8 cellular contexts compared by ENCODE assay signal in genomic region chr5:172798422-172799215, GRCh38. TPM values are rescaled to one million over a fixed set of nuclear protein-coding genes. Genes with fewer than 3 reads are reported as not detected.
DNase-seq lines count a peak whose midpoint lies in the region; ATAC-seq, FAIRE-seq and TF ChIP-seq lines count a peak whose summit lies in the region.

No MANE protein-coding gene starts in this region.

- H3K27ac ChIP-seq in BLaER1 (peak overlapping the region; percentile 83; the same call in 1 of the 2 replicates), endodermal cell (ENCODE audit: low read depth, low read length) (no peak overlapping the region), pancreas (peak overlapping the region in 2 of 4 donors; percentile 19 to 46)

- no peaks in the 10 kb centered on the region for H3K36me3 Mint-ChIP-seq in endodermal cell (ENCODE audit: low read depth)

- no peak overlapping the region for H3K27ac Mint-ChIP-seq in endodermal cell

- H3K4me1 Mint-ChIP-seq in endodermal cell: no peaks in the 10 kb centered on the region

- peak; percentile 90 for DNase-seq in NOMO-1 treated with dmso at 0.1 percent for 144 hours (lab: John Stamatoyannopoulos, UW; ENCODE audit: unreplicated experiment)
- DNase-seq in endodermal cell: peak; percentile 36
- no peak for DNase-seq in pancreas
- no peak for DNase-seq in cerebellum (ENCODE audit: low spot score)
- no peak for DNase-seq in ecto neural progenitor cell (ENCODE audit: low spot score)
- no peak for DNase-seq in activated T-cell treated with anti-CD3 and anti-CD28 coated beads, Interleukin-2, amount 50 U/mL, for 1 hour

- H3K27me3 Mint-ChIP-seq in endodermal cell (ENCODE audit: insufficient read depth): no peaks in the 10 kb centered on the region

- H3K4me1 ChIP-seq in BLaER1: peaks cover 94% of the 10 kb centered on the region
- no peaks in the 10 kb centered on the region for H3K4me1 ChIP-seq in endodermal cell (ENCODE audit: control insufficient read depth, insufficient read depth, low read length)
- H3K4me1 ChIP-seq in pancreas: peaks cover 0 to 6% (median 3%) of the 10 kb centered on the region in 3 donors

- H4K20me1 ChIP-seq in BLaER1: no peaks in the 10 kb centered on the region

- H3K9me3 Mint-ChIP-seq in endodermal cell: no peaks in the 10 kb centered on the region

- H3K9me3 ChIP-seq in BLaER1 (no peaks in the 10 kb centered on the region), endodermal cell (ENCODE audit: control insufficient read depth, low read length) (no peaks in the 10 kb centered on the region), pancreas (no peaks in the 10 kb centered on the region)

- H3K4me2 ChIP-seq in BLaER1: peak overlapping the region; percentile 90; the same call in 1 of the 2 replicates

- intact Hi-C loops in pancreas (cut with DNase I): no loop called here

- FAIRE-seq in pancreas (lab: Jason Lieb, UNC): no peak

- WGBS in endodermal cell (ENCODE audit: insufficient coverage in 1 of 2, insufficient read length in 1 of 2), 2 experiments: 91 to 93% methylated on average over 11 to 13 of the region's 14 CpGs
- WGBS in pancreas, 2 donors: 80 to 81% methylated on average over 14 of the region's 14 CpGs

- TF ChIP-seq CTCF in endodermal cell (conservative IDR thresholded peaks at IDR 0.05) (no peak), pancreas (IDR thresholded peaks at IDR 0.05) (no peak)

- H3K27me3 ChIP-seq in BLaER1: no peaks in the 10 kb centered on the region
- H3K27me3 ChIP-seq in endodermal cell (ENCODE audit: control insufficient read depth, insufficient read depth, low read length, poor library complexity, severe bottlenecking): no peaks in the 10 kb centered on the region
- H3K27me3 ChIP-seq in pancreas: no peaks in the 10 kb centered on the region

- H3K36me3 ChIP-seq in BLaER1 (no peaks in the 10 kb centered on the region), endodermal cell (ENCODE audit: control insufficient read depth, insufficient read depth, low read length) (no peaks in the 10 kb centered on the region), pancreas (no peaks in the 10 kb centered on the region)

- ATAC-seq in pancreas (peak in 3 of 4 donors; percentile 25 to 50 (median 48)), GM18867 (IDR thresholded peaks at IDR 0.05; ENCODE audit: unreplicated experiment) (no peak)

- H3K9ac ChIP-seq in BLaER1 (no peak overlapping the region), endodermal cell (ENCODE audit: extremely low read depth, low read length, poor library complexity, severe bottlenecking) (no peak overlapping the region)

- H3K4me3 Mint-ChIP-seq in endodermal cell: no peak overlapping the region

- H3K4me3 ChIP-seq in BLaER1 (no peak overlapping the region), endodermal cell (ENCODE audit: low read length) (no peak overlapping the region), pancreas (no peak overlapping the region)

RNA-seq across cellular contexts. Expression of gene DUSP1, which starts 27.6 kb away (rescaled TPM):
- total RNA-seq in endodermal cell: 10 to 100 TPM in 1 of 2 donors, 1 to 10 TPM in 1; 9.2 to 11.0 TPM
- polyA plus RNA-seq in endodermal cell (2013, experiment 1 of 2): 16.8 TPM
- polyA plus RNA-seq in endodermal cell (2013, experiment 2 of 2): 18.1 TPM
- 100 to 1,000 TPM in 1 of 6 donors, 10 to 100 TPM in 5; 18.6 to 198 (median 55.5) TPM for total RNA-seq in pancreas
- 10 to 100 TPM; 46.3 to 75.1 TPM for polyA plus RNA-seq in pancreas
- total RNA-seq in cerebellum: 36.9 TPM

RNA-seq across cellular contexts. Expression of gene ERGIC1, which starts 35.4 kb away (rescaled TPM):
- total RNA-seq in endodermal cell (10 to 100 TPM; 81.9 to 94.8 TPM), pancreas (100 to 1,000 TPM in 1 of 6 donors, 10 to 100 TPM in 5; 58.3 to 101 (median 76.7) TPM), cerebellum (59.2 TPM)
- 79.3 TPM for polyA plus RNA-seq in endodermal cell (2013, experiment 1 of 2)
- polyA plus RNA-seq in endodermal cell (2013, experiment 2 of 2): 73.2 TPM
- polyA plus RNA-seq in pancreas: 10 to 100 TPM; 54.8 to 60.3 TPM

Comparison
In these comparisons a context has a peak if more than half of its experiments do, and no peak if none do; other contexts are left out.
1. DNase-seq: peak in NOMO-1 treated with dmso at 0.1 percent for 144 hours (single experiment) and endodermal cell (single experiment); none in pancreas (0 of 6), cerebellum (single experiment), ecto neural progenitor cell (single experiment) and activated T-cell treated with anti-CD3 and anti-CD28 coated beads, Interleukin-2, amount 50 U/mL, for 1 hour (single experiment).